ENCODE assay signal across 20 cellular contexts in the genomic region with DNA sequence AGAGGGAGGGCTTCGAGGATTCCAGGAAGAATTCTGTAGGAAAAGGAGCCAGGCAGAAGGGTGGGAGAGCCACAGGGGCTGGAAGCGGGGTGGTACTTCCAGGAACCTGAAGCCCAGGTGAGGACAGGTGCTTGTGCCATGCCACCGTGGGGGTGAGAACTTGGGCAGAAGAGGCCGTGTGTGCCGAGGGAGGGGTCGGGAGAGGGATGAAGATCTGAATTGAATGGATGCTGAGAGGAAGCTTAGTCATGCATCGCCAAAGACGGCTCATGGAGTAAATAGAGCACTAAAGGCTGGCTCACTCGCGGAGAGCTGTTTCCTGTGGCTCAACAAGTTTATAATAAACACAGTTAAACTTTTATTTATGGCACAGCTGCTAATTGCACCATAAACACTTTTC. TPM values are rescaled to one million over a fixed set of nuclear protein-coding genes. Genes with fewer than 3 reads are reported as not detected.
DNase-seq lines count a peak whose midpoint lies in the region; ATAC-seq and TF ChIP-seq lines count a peak whose summit lies in the region.
"Had no signal": no experiment of that assay in that cellular context is flagged by ENCODE, and none has a peak within 500 bp of the region (broad histone marks: within the 10 kb centered on the region; RNA-seq: fewer than 3 reads in every experiment).

No MANE protein-coding gene starts in this region.

- no peak overlapping the region for H3K4me3 ChIP-seq in lower lobe of right lung

- ATAC-seq in lower lobe of right lung (no peak), HG03196 (IDR thresholded peaks at IDR 0.05; ENCODE audit: unreplicated experiment) (no peak)
- ATAC-seq: activated CD8-positive, alpha-beta memory T cell treated with anti-CD3 and anti-CD28 coated beads, Interleukin-2, amount 10 ng/mL, durations not matched to agents 7 days and 5 days; left ventricle myocardium superior had no signal

- no peaks in the 10 kb centered on the region for H3K4me1 ChIP-seq in lower lobe of right lung

- H3K27me3 ChIP-seq in lower lobe of right lung (ENCODE audit: low read depth): peaks cover 19% of the 10 kb centered on the region

- DNase-seq in NCI-H1417 (lab: John Stamatoyannopoulos, UW) (peak; percentile 37 to 88 (median 71)), NCI-H1417 treated with DMSO at 0.1 percent for 48 hours (lab: John Stamatoyannopoulos, UW) (no peak), ELR (ENCODE audit: low read depth) (peak; percentile 34), NCI-H748 (lab: John Stamatoyannopoulos, UW; ENCODE audit: unreplicated experiment) (peak; percentile 39), lower lobe of right lung (peak; percentile 13), GM13976 (ENCODE audit: low spot score) (no peak), NCI-H1436 (lab: John Stamatoyannopoulos, UW) (no peak)
- DNase-seq: 8988T; activated CD8-positive, alpha-beta memory T cell treated with anti-CD3 and anti-CD28 coated beads, Interleukin-2, amount 10 ng/mL, durations not matched to agents 7 days and 5 days; activated naive CD4-positive, alpha-beta T cell treated with anti-CD3 and anti-CD28 coated beads, Interleukin-2, amount 10 ng/mL, durations not matched to agents 7 days and 5 days; CD4-positive, CD25-positive, alpha-beta regulatory T cell; naive B cell; NCI-H1694 treated with DMSO at 0.1 percent for 48 hours; stimulated activated CD4-positive, alpha-beta T cell treated with anti-CD3 and anti-CD28 coated beads, Interleukin-1b, Interleukin-23, amount 100 ng/mL, for 48 hours had no signal

- H3K36me3 ChIP-seq in lower lobe of right lung: no peaks in the 10 kb centered on the region

- no peak overlapping the region for H3K27ac ChIP-seq in lower lobe of right lung
- H3K27ac ChIP-seq: HL-60, KMS-11 had no signal

- no peaks in the 10 kb centered on the region for H3K9me3 ChIP-seq in lower lobe of right lung

- intact Hi-C loops in lower lobe of right lung (cut with DNase I): no loop called here

- TF ChIP-seq CTCF in lower lobe of right lung (IDR thresholded peaks at IDR 0.05) (no peak), GM13976 (IDR thresholded peaks at IDR 0.05; ENCODE audit: borderline replicate concordance, control extremely low read depth, extremely low read depth, insufficient read depth, missing control alignments) (no peak)

- in situ Hi-C loops in GM13976 (cut with MboI; ENCODE audit: low sequenced_read_pairs, unreplicated experiment): no loop called here

RNA-seq across cellular contexts. Expression of a gene that starts 21.7 kb away (rescaled TPM):
- not detected for total RNA-seq in lower lobe of right lung
- total RNA-seq: activated CD8-positive, alpha-beta memory T cell treated with anti-CD3 and anti-CD28 coated beads, Interleukin-2, amount 10 ng/mL, durations not matched to agents 7 days and 5 days; CD4-positive, CD25-positive, alpha-beta regulatory T cell had no signal

RNA-seq across cellular contexts. Expression of a gene that starts 35.2 kb away (rescaled TPM):
- total RNA-seq in lower lobe of right lung: not detected
- total RNA-seq: activated CD8-positive, alpha-beta memory T cell treated with anti-CD3 and anti-CD28 coated beads, Interleukin-2, amount 10 ng/mL, durations not matched to agents 7 days and 5 days; CD4-positive, CD25-positive, alpha-beta regulatory T cell; left ventricle myocardium superior; renal cortical epithelial cell; temporal lobe had no signal

RNA-seq across cellular contexts. Expression of a gene that starts 58.3 kb away (rescaled TPM):
- 0.97 TPM for total RNA-seq in lower lobe of right lung
- total RNA-seq: activated CD8-positive, alpha-beta memory T cell treated with anti-CD3 and anti-CD28 coated beads, Interleukin-2, amount 10 ng/mL, durations not matched to agents 7 days and 5 days; CD4-positive, CD25-positive, alpha-beta regulatory T cell; left ventricle myocardium superior; renal cortical epithelial cell had no signal

Comparison
In these comparisons a context has a peak if more than half of its experiments do, and no peak if none do; other contexts are left out.
1. DNase-seq: peak in NCI-H1417 (3 of 3), ELR (single experiment), NCI-H748 (single experiment) and lower lobe of right lung (single experiment); none in NCI-H1417 treated with DMSO at 0.1 percent for 48 hours (single experiment), GM13976 (single experiment) and NCI-H1436 (single experiment).